In genomic region chr5:31487510-31487909, GRCh38 we compare ENCODE assay signal across 15 cellular contexts. TPM values are rescaled to one million over a fixed set of nuclear protein-coding genes. Genes with fewer than 3 reads are reported as not detected.
DNase-seq lines count a peak whose midpoint lies in the region; ATAC-seq, FAIRE-seq and TF ChIP-seq lines count a peak whose summit lies in the region.
"Had no signal": no experiment of that assay in that cellular context is flagged by ENCODE, and none has a peak within 500 bp of the region (broad histone marks: within the 10 kb centered on the region; RNA-seq: fewer than 3 reads in every experiment).

No MANE protein-coding gene starts in this region.

- H3K9me3 Mint-ChIP-seq in endodermal cell = no peaks in the 10 kb centered on the region

- TF ChIP-seq CTCF in BE2C (IDR thresholded peaks at IDR 0.05; ENCODE audit: low read depth, low read length) (peak; percentile 14; the same call in 1 of the 2 replicates), endothelial cell of umbilical vein (IDR thresholded peaks at IDR 0.05; ENCODE audit: extremely low read depth in 1 of 2, insufficient read depth in 1 of 2, low read depth in 1 of 2, low read length in 2 of 2) (no peak), pancreas (IDR thresholded peaks at IDR 0.05) (no peak), endodermal cell (conservative IDR thresholded peaks at IDR 0.05) (no peak)

- H3K27ac Mint-ChIP-seq in endodermal cell = no peak overlapping the region

- H3K27me3 ChIP-seq in BE2C (no peaks in the 10 kb centered on the region), endothelial cell of umbilical vein (ENCODE audit: control insufficient read depth in 2 of 2, insufficient read depth in 2 of 2, low read length in 2 of 2) (no peaks in the 10 kb centered on the region), pancreas (no peaks in the 10 kb centered on the region), endodermal cell (ENCODE audit: control insufficient read depth, insufficient read depth, low read length, poor library complexity, severe bottlenecking) (no peaks in the 10 kb centered on the region)
- H3K27me3 ChIP-seq: Peyer's patch had no signal

- POLR2A ChIA-PET in endothelial cell of umbilical vein (lab: Charles Lee) = no interaction called here

- H3K79me2 ChIP-seq in endothelial cell of umbilical vein (ENCODE audit: control insufficient read depth, insufficient read depth, low read length) = no peaks in the 10 kb centered on the region

- peaks cover 16% of the 10 kb centered on the region for H3K4me1 Mint-ChIP-seq in endodermal cell

- no peak overlapping the region for H3K4me3 Mint-ChIP-seq in endodermal cell

- CTCF ChIA-PET in endothelial cell of umbilical vein (lab: Charles Lee) = interaction anchor here (1.2 kb wide), 1 partner anchor 13 kb away, joined by 3 read pairs; no protein-coding TSS in a partner anchor

- no TSS peak for BruUV-seq in endothelial cell of umbilical vein (replicated peaks; lab: Mats Ljungman, UMichigan)

- dilution Hi-C loops in endothelial cell of umbilical vein (cut with MboI; ENCODE audit: extremely low pct_ligation_motif_present, low sequenced_read_pairs) = no loop called here

- H3K27me3 Mint-ChIP-seq in endodermal cell (ENCODE audit: insufficient read depth) = no peaks in the 10 kb centered on the region

- H3K9me3 ChIP-seq in BE2C = no peaks in the 10 kb centered on the region
- no peaks in the 10 kb centered on the region for H3K9me3 ChIP-seq in endothelial cell of umbilical vein (replicated peaks; ENCODE audit: control insufficient read depth, insufficient read depth, low read length)
- no peaks in the 10 kb centered on the region for H3K9me3 ChIP-seq in pancreas
- no peaks in the 10 kb centered on the region for H3K9me3 ChIP-seq in endodermal cell (ENCODE audit: control insufficient read depth, low read length)
- H3K9me3 ChIP-seq: Peyer's patch had no signal

- no peak overlapping the region for H3K4me3 ChIP-seq in BE2C (ENCODE audit: low read depth, low read length)
- no peak overlapping the region for H3K4me3 ChIP-seq in endothelial cell of umbilical vein (replicated peaks in 1 of 3; ENCODE audit: insufficient read depth in 1 of 3, low read depth in 1 of 3, low read length in 3 of 3)
- no peak overlapping the region for H3K4me3 ChIP-seq in pancreas
- H3K4me3 ChIP-seq in endodermal cell (ENCODE audit: low read length) = no peak overlapping the region
- H3K4me3 ChIP-seq: Peyer's patch had no signal

- no peaks in the 10 kb centered on the region for H3K9me1 ChIP-seq in endothelial cell of umbilical vein (replicated peaks; ENCODE audit: control insufficient read depth, extremely low read depth, insufficient read depth, low read length)

- TF ChIP-seq POLR2A in endothelial cell of umbilical vein (IDR thresholded peaks at IDR 0.05; ENCODE audit: low read depth, low read length) = no peak

- FAIRE-seq in endothelial cell of umbilical vein (lab: Jason Lieb, UNC) (no peak), pancreas (lab: Jason Lieb, UNC) (peak; percentile 32)

- WGBS in pancreas, 2 donors = 95 to 97% methylated on average over 2 of the region's 2 CpGs
- WGBS in endodermal cell (ENCODE audit: insufficient coverage in 1 of 2, insufficient read length in 1 of 2), 2 experiments = 100% methylated on average over 2 of the region's 2 CpGs; no CpG with 5 or more reads in 1 of the 2 experiments

- intact Hi-C loops in endothelial cell of umbilical vein (cut with micrococcal nuclease) (loop anchor here (5.0 kb wide), 1 partner anchor 255 kb away; no protein-coding TSS in a partner anchor), pancreas (cut with DNase I) (no loop called here)

- no peak for DNase-seq in BE2C
- peak; percentile 5 for DNase-seq in OCI-M1 (lab: John Stamatoyannopoulos, UW)
- peak; percentile 29 for DNase-seq in endothelial cell of umbilical vein (ENCODE audit: low read depth, low spot score)
- DNase-seq in pancreas = no peak
- DNase-seq in endodermal cell = no peak
- no peak for DNase-seq in stimulated activated CD4-positive, alpha-beta T cell treated with anti-CD3 and anti-CD28 coated beads, Interleukin-4, amount 100 ng/mL, for 1 hour
- DNase-seq: MV-4-11; NCI-H1436; NCI-H2227 treated with DMSO at 0.1 percent for 48 hours; NCI-H69; NK-92 treated with Interleukin-12 subunit alpha and Interleukin-12 subunit beta, amount 100 ng/mL, for 24 hours; Peyer's patch; SHP77 had no signal

- H3K36me3 ChIP-seq in BE2C (peaks cover 61% of the 10 kb centered on the region), endothelial cell of umbilical vein (ENCODE audit: control insufficient read depth in 2 of 2, extremely low read depth in 1 of 2, insufficient read depth in 2 of 2, low read length in 2 of 2) (peaks cover 2 to 3% of the 10 kb centered on the region in 2 experiments), pancreas (peaks cover 3 to 9% (median 6%) of the 10 kb centered on the region in 3 donors), endodermal cell (ENCODE audit: control insufficient read depth, insufficient read depth, low read length) (peaks cover 81% of the 10 kb centered on the region)

- H2AFZ ChIP-seq in endothelial cell of umbilical vein (ENCODE audit: low read depth, low read length) = no peak overlapping the region

- no peaks in the 10 kb centered on the region for H4K20me1 ChIP-seq in endothelial cell of umbilical vein (replicated peaks; ENCODE audit: control insufficient read depth, extremely low read depth, insufficient read depth, low read length)

- H3K27ac ChIP-seq in endothelial cell of umbilical vein (ENCODE audit: insufficient read depth, low read depth, low read length) (no peak overlapping the region), pancreas (no peak overlapping the region), endodermal cell (ENCODE audit: low read depth, low read length) (no peak overlapping the region)
- H3K27ac ChIP-seq: C4-2B, Peyer's patch had no signal

- H3K36me3 Mint-ChIP-seq in endodermal cell (ENCODE audit: low read depth) = peaks cover 55% of the 10 kb centered on the region

- H3K4me2 ChIP-seq in endothelial cell of umbilical vein (ENCODE audit: insufficient read depth, low read length) = no peak overlapping the region

- H3K4me1 ChIP-seq in BE2C (no peaks in the 10 kb centered on the region), endothelial cell of umbilical vein (ENCODE audit: control insufficient read depth, extremely low read depth, insufficient read depth, low read length) (peaks cover 30% of the 10 kb centered on the region), pancreas (no peaks in the 10 kb centered on the region), endodermal cell (ENCODE audit: control insufficient read depth, insufficient read depth, low read length) (peaks cover 4% of the 10 kb centered on the region)

- H3K9ac ChIP-seq in endothelial cell of umbilical vein (replicated peaks; ENCODE audit: extremely low read depth, insufficient read depth, low read length) (no peak overlapping the region), endodermal cell (ENCODE audit: extremely low read depth, low read length, poor library complexity, severe bottlenecking) (no peak overlapping the region)

- ATAC-seq in pancreas = no peak
- ATAC-seq in GM21526 (IDR thresholded peaks at IDR 0.05; ENCODE audit: low FRiP score, unreplicated experiment) = no peak

TF ChIP-seq in endothelial cell of umbilical vein, 7 proteins besides CTCF, POLR2A, EP300 and RAD21:
- TF ChIP-seq EZH2 (IDR thresholded peaks at IDR 0.05; ENCODE audit: borderline replicate concordance, low read depth, low read length, severe bottlenecking) (no peak), POLR2AphosphoS5 (IDR thresholded peaks at IDR 0.05; ENCODE audit: insufficient read depth, low read depth, low read length) (no peak), FOS (IDR thresholded peaks at IDR 0.05; ENCODE audit: borderline replicate concordance, insufficient read depth, low read length) (no peak)

RNA-seq across cellular contexts. Expression of gene DROSHA, which starts 44.4 kb away (rescaled TPM):
- polyA plus RNA-seq in BE2C (2012; ENCODE audit: insufficient read depth, insufficient read length, low read depth) = 71.0 TPM
- total RNA-seq in endothelial cell of umbilical vein (90.0 and 96.4 TPM in 2 replicates), pancreas (10 to 100 TPM; 19.0 to 42.8 (median 22.9) TPM), endodermal cell (100 to 1,000 TPM; 116 to 132 TPM)
- polyA plus RNA-seq in endothelial cell of umbilical vein (49.1 and 53.3 TPM in 2 replicates), pancreas (10 to 100 TPM; 33.6 to 79.0 TPM)
- polyA plus RNA-seq in endothelial cell of umbilical vein (2011; cell fraction: cytosol; rRNA removed) = 43.8 and 55.1 TPM in 2 replicates
- polyA plus RNA-seq in endothelial cell of umbilical vein (2011; cell fraction: nucleus; rRNA removed) = 159 and 205 TPM in 2 replicates
- polyA plus RNA-seq in endothelial cell of umbilical vein (2012) = 48.7 and 50.5 TPM in 2 replicates
- 189 and 204 TPM in 2 replicates for polyA minus RNA-seq in endothelial cell of umbilical vein
- polyA minus RNA-seq in endothelial cell of umbilical vein (2011; cell fraction: cytosol; rRNA and poly(A)+ RNA removed) = 93.2 TPM
- 133 and 137 TPM in 2 replicates for polyA minus RNA-seq in endothelial cell of umbilical vein (2011; cell fraction: nucleus; rRNA and poly(A)+ RNA removed)
- 65.9 TPM for polyA plus RNA-seq in endodermal cell (2013, experiment 1 of 2)
- 65.4 TPM for polyA plus RNA-seq in endodermal cell (2013, experiment 2 of 2)

RNA-seq across cellular contexts. Expression of gene C5orf22, which starts 44.6 kb away (rescaled TPM):
- polyA plus RNA-seq in BE2C (2012; ENCODE audit: insufficient read depth, insufficient read length, low read depth) = 21.4 TPM
- total RNA-seq in endothelial cell of umbilical vein (27.5 and 27.6 TPM in 2 replicates), pancreas (10 to 100 TPM in 4 of 6 donors, 1 to 10 TPM in 2; 8.5 to 14.6 (median 11.0) TPM), endodermal cell (10 to 100 TPM; 44.2 to 52.7 TPM)
- polyA plus RNA-seq in endothelial cell of umbilical vein (11.7 and 23.7 TPM in 2 replicates), pancreas (1 to 10 TPM; 4.8 to 7.2 TPM)
- 12.2 and 12.9 TPM in 2 replicates for polyA plus RNA-seq in endothelial cell of umbilical vein (2011; cell fraction: cytosol; rRNA removed)
- polyA plus RNA-seq in endothelial cell of umbilical vein (2011; cell fraction: nucleus; rRNA removed) = 8.7 and 13.6 TPM in 2 replicates
- polyA plus RNA-seq in endothelial cell of umbilical vein (2012) = 11.7 and 16.7 TPM in 2 replicates
- polyA minus RNA-seq in endothelial cell of umbilical vein = 28.6 and 33.4 TPM in 2 replicates
- 13.8 TPM for polyA minus RNA-seq in endothelial cell of umbilical vein (2011; cell fraction: cytosol; rRNA and poly(A)+ RNA removed)
- 16.1 and 19.3 TPM in 2 replicates for polyA minus RNA-seq in endothelial cell of umbilical vein (2011; cell fraction: nucleus; rRNA and poly(A)+ RNA removed)
- polyA plus RNA-seq in endodermal cell (2013, experiment 1 of 2) = 33.8 TPM
- polyA plus RNA-seq in endodermal cell (2013, experiment 2 of 2) = 30.0 TPM

Comparison
In these comparisons a context has a peak if more than half of its experiments do, and no peak if none do; other contexts are left out.
1. DNase-seq: peak in OCI-M1 (single experiment) and endothelial cell of umbilical vein (single experiment); none in BE2C (single experiment), pancreas (0 of 6), endodermal cell (single experiment) and stimulated activated CD4-positive, alpha-beta T cell treated with anti-CD3 and anti-CD28 coated beads, Interleukin-4, amount 100 ng/mL, for 1 hour (single experiment).